Comparison of ENCODE assay signal across 20 cellular contexts in the genomic region with DNA sequence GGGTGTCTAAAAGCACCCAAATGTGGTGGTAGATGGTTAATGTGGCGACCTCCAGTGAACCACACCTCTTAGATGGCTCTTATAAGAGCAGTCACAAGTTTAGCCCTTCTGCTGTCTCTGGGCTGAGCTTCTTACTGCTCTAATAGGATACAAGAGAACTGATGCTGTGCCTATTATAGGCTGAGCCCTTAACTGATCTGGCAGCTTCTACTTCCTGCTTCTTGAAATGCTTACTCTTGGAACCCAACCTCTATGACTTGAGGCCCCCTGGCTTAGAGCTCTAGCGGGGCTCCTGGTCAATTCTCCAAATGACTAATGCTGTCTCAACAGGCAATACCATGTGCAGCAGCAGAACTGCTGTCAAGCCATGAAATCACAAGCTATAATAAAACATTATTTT. TPM values are rescaled to one million over a fixed set of nuclear protein-coding genes. Genes with fewer than 3 reads are reported as not detected.
DNase-seq lines count a peak whose midpoint lies in the region; ATAC-seq, FAIRE-seq and TF ChIP-seq lines count a peak whose summit lies in the region.
"Had no signal": no experiment of that assay in that cellular context is flagged by ENCODE, and none has a peak within 500 bp of the region (broad histone marks: within the 10 kb centered on the region; RNA-seq: fewer than 3 reads in every experiment).

No MANE protein-coding gene starts in this region.

- no peak for TF ChIP-seq EP300 in K562 (IDR thresholded peaks at IDR 0.05; ENCODE audit: low read length)

- H3K9ac ChIP-seq in IMR-90 (ENCODE audit: low read depth, low read length) (no peak overlapping the region), K562 (ENCODE audit: insufficient read depth in 1 of 2, low read depth in 2 of 2, low read length in 2 of 2) (no peak overlapping the region)

- H3K4me2 ChIP-seq in IMR-90 (ENCODE audit: low read depth, low read length) (no peak overlapping the region), K562 (ENCODE audit: insufficient read depth, low read length) (no peak overlapping the region)

- H2BK5ac ChIP-seq in IMR-90 (ENCODE audit: low read depth, low read length, poor library complexity, severe bottlenecking) = no peak overlapping the region

- intact Hi-C loops in IMR-90 (cut with micrococcal nuclease) (no loop called here), K562 (cut with micrococcal nuclease) (no loop called here)

- no peak overlapping the region for H3K56ac ChIP-seq in IMR-90 (ENCODE audit: extremely low read depth, insufficient read depth, low read length)

- H3K36me3 ChIP-seq in IMR-90 (ENCODE audit: control insufficient read depth, insufficient read depth, low read length) = no peaks in the 10 kb centered on the region
- no peaks in the 10 kb centered on the region for H3K36me3 ChIP-seq in K562 (ENCODE audit: control insufficient read depth, insufficient read depth, low read length)
- H3K36me3 ChIP-seq: neutrophil, SJSA1, thyroid gland had no signal

- H2BK20ac ChIP-seq in IMR-90 (ENCODE audit: low read depth, low read length) = no peak overlapping the region

- H3K27me3 ChIP-seq in IMR-90 (ENCODE audit: control insufficient read depth, insufficient read depth, low read length) = no peaks in the 10 kb centered on the region
- no peaks in the 10 kb centered on the region for H3K27me3 ChIP-seq in K562 (ENCODE audit: control insufficient read depth in 2 of 2, insufficient read depth in 2 of 2, low read length in 2 of 2)
- H3K27me3 ChIP-seq: thyroid gland had no signal

- H3K4me1 ChIP-seq in IMR-90 (ENCODE audit: control insufficient read depth, insufficient read depth, low read length) = no peaks in the 10 kb centered on the region; the same call in 1 of the 2 replicates
- no peaks in the 10 kb centered on the region for H3K4me1 ChIP-seq in K562 (replicated peaks in 1 of 2; ENCODE audit: control insufficient read depth in 2 of 2, insufficient read depth in 2 of 2, low read length in 2 of 2)
- H3K4me1 ChIP-seq: SJSA1, thyroid gland had no signal

- no peak overlapping the region for H4K8ac ChIP-seq in IMR-90 (ENCODE audit: low read depth in 2 of 2, low read length in 2 of 2)

- H3K4me3 ChIP-seq in AG10803 (ENCODE audit: low read length) (no peak overlapping the region), IMR-90 (ENCODE audit: insufficient read depth, low read depth, low read length) (no peak overlapping the region), K562 (no peak overlapping the region)
- H3K4me3 ChIP-seq: SJSA1, thyroid gland had no signal

- H4K91ac ChIP-seq in IMR-90 (ENCODE audit: insufficient read depth, low read depth, low read length) = no peak overlapping the region

- ATAC-seq in GM19351 (IDR thresholded peaks at IDR 0.05; ENCODE audit: unreplicated experiment) (peak; percentile 75), IMR-90 (ENCODE audit: low read depth) (no peak), K562 (peak; percentile 55), HG03139 (IDR thresholded peaks at IDR 0.05; ENCODE audit: unreplicated experiment) (no peak), GM21825 (IDR thresholded peaks at IDR 0.05; ENCODE audit: unreplicated experiment) (no peak)
- ATAC-seq: activated CD8-positive, alpha-beta T cell treated with anti-CD3 and anti-CD28 coated beads, Interleukin-2, amount 10 ng/mL, durations not matched to agents 7 days and 5 days; HCT116; sciatic nerve had no signal

- in situ Hi-C loops in IMR-90 (cut with MboI; ENCODE audit: low sequenced_read_pairs) = no loop called here
- in situ Hi-C loops in K562 (cut with MboI) = no loop called here

- H2BK120ac ChIP-seq in IMR-90 (ENCODE audit: low read depth, low read length) = no peak overlapping the region

- H3K79me2 ChIP-seq in K562 (ENCODE audit: control insufficient read depth, insufficient read depth, low read length) = no peaks in the 10 kb centered on the region

- H4K20me1 ChIP-seq in IMR-90 (ENCODE audit: insufficient read depth, low read length) = no peaks in the 10 kb centered on the region
- H4K20me1 ChIP-seq in K562 (replicated peaks; ENCODE audit: control insufficient read depth, insufficient read depth, low read length) = no peaks in the 10 kb centered on the region

- no peak overlapping the region for H4K5ac ChIP-seq in IMR-90 (ENCODE audit: low read depth, low read length)

- no peak overlapping the region for H2AFZ ChIP-seq in IMR-90 (replicated peaks; ENCODE audit: low read length, poor library complexity)
- no peak overlapping the region for H2AFZ ChIP-seq in K562 (ENCODE audit: low read depth, low read length)

- no CpG with 5 or more reads among the region's 2 CpGs for WGBS in IMR-90 (ENCODE audit: extremely low coverage in 2 of 2, insufficient read length in 1 of 2), 2 experiments
- 2% methylated on average over 2 of the region's 2 CpGs for WGBS in K562 (ENCODE audit: insufficient coverage, low coverage, missing lambda C conversion rate)

- H3K9me1 ChIP-seq in IMR-90 (ENCODE audit: insufficient read depth, low read length) (no peaks in the 10 kb centered on the region), K562 (ENCODE audit: control insufficient read depth, insufficient read depth, low read length) (no peaks in the 10 kb centered on the region)

- no peaks in the 10 kb centered on the region for H3K9me3 ChIP-seq in IMR-90 (ENCODE audit: control insufficient read depth, insufficient read depth, low read length)
- no peaks in the 10 kb centered on the region for H3K9me3 ChIP-seq in K562 (replicated peaks; ENCODE audit: control insufficient read depth, insufficient read depth, low read depth, low read length)
- H3K9me3 ChIP-seq: neutrophil, SJSA1, thyroid gland had no signal

- H2BK15ac ChIP-seq in IMR-90 (ENCODE audit: low read depth, low read length) = no peak overlapping the region

- TF ChIP-seq CTCF in AG10803 (conservative IDR thresholded peaks at IDR 0.05; ENCODE audit: low read length) = no peak
- TF ChIP-seq CTCF in IMR-90 (conservative IDR thresholded peaks at IDR 0.05; ENCODE audit: low read depth, low read length) = no peak
- TF ChIP-seq CTCF in K562 (IDR thresholded peaks at IDR 0.05 in 2 of 3, conservative IDR thresholded peaks at IDR 0.05 in 1 of 3; ENCODE audit: insufficient read depth in 2 of 3, low read depth in 1 of 3, low read length in 3 of 3) = no peak

- no peak for FAIRE-seq in K562 (lab: Jason Lieb, UNC)
- FAIRE-seq: islet of Langerhans had no signal

- TF ChIP-seq RAD21 in IMR-90 (IDR thresholded peaks at IDR 0.05; ENCODE audit: low read length) (no peak), K562 (CRISPR knock-in tag; conservative IDR thresholded peaks at IDR 0.05 in 1 of 2, IDR thresholded peaks at IDR 0.05 in 1 of 2) (no peak)

- H3K79me1 ChIP-seq in IMR-90 (ENCODE audit: low read depth in 1 of 2, low read length in 2 of 2) = no peaks in the 10 kb centered on the region

- DNase-seq in AG10803 (ENCODE audit: low read depth) = peak; percentile 24
- DNase-seq in IMR-90 = peak; percentile 8
- peak in 1 of 4 experiments; percentile 6 for DNase-seq in K562 (ENCODE audit: extremely low read depth in 1 of 4, low spot score in 3 of 4)
- DNase-seq in NCI-H524 (lab: John Stamatoyannopoulos, UW) = no peak
- DNase-seq in central memory CD4-positive, alpha-beta T cell = no peak
- DNase-seq: activated CD8-positive, alpha-beta T cell treated with anti-CD3 and anti-CD28 coated beads, Interleukin-2, amount 10 ng/mL, durations not matched to agents 7 days and 5 days; cortex of kidney; NCI-H1048; NCI-H2227 treated with DMSO at 0.1 percent for 48 hours; stimulated activated CD4-positive, alpha-beta T cell treated with anti-CD3 and anti-CD28 coated beads, Interleukin-2, amount 100 ng/mL, for 48 hours; thyroid gland had no signal

- H3K18ac ChIP-seq in IMR-90 (ENCODE audit: low read depth, low read length) = no peak overlapping the region

- no peak for TF ChIP-seq POLR2A in IMR-90 (IDR thresholded peaks at IDR 0.05; ENCODE audit: low read depth, low read length)
- no peak for TF ChIP-seq POLR2A in K562 (conservative IDR thresholded peaks at IDR 0.05)

- no peak overlapping the region for H3K23ac ChIP-seq in IMR-90 (ENCODE audit: low read depth, low read length)

- H3K4ac ChIP-seq in IMR-90 (ENCODE audit: low read depth, low read length) = no peak overlapping the region

- dilution Hi-C loops in IMR-90 (cut with HindIII; ENCODE audit: low sequenced_read_pairs, unreplicated experiment) = no loop called here

- BruUV-seq in IMR-90 (replicated peaks; lab: Mats Ljungman, UMichigan) = no TSS peak
- no TSS peak for BruUV-seq in K562 (replicated peaks; lab: Mats Ljungman, UMichigan)

- POLR2A ChIA-PET in IMR-90 (lab: Charles Lee; ENCODE audit: unreplicated experiment) = no interaction called here
- POLR2A ChIA-PET in K562 (lab: Yijun Ruan, JAX) = no interaction called here

- CTCF ChIA-PET in IMR-90 (lab: Yijun Ruan, JAX) (no interaction called here), K562 (lab: Yijun Ruan, JAX; ENCODE audit: low intra/inter-chr PET ratio) (no interaction called here)

- no peak overlapping the region for H3K27ac ChIP-seq in IMR-90 (ENCODE audit: insufficient read depth, low read length)
- H3K27ac ChIP-seq in K562 (ENCODE audit: extremely low read depth, low read depth, low read length) = no peak overlapping the region
- H3K27ac ChIP-seq: epithelial cell of prostate, neutrophil, SJSA1, thyroid gland had no signal

- no peak overlapping the region for H2AK9ac ChIP-seq in IMR-90 (replicated peaks; ENCODE audit: low read depth, low read length, poor library complexity)

- H3K14ac ChIP-seq in IMR-90 (replicated peaks; ENCODE audit: low read depth, low read length) = no peak overlapping the region

- H2AK5ac ChIP-seq in IMR-90 (ENCODE audit: low read depth, low read length) = no peak overlapping the region

RNA-seq across cellular contexts. Expression of a gene that starts 35.0 kb away (rescaled TPM):
- 9.7 and 33.9 TPM in 2 replicates for total RNA-seq in IMR-90 (2012; rRNA removed)
- polyA plus RNA-seq in IMR-90 (2012; rRNA removed) = 27.0 and 30.2 TPM in 2 replicates
- 6.1 and 8.0 TPM in 2 replicates for polyA plus RNA-seq in IMR-90 (2012; cell fraction: cytosol; rRNA removed)
- polyA plus RNA-seq in IMR-90 (2012; cell fraction: nucleus; rRNA removed; ENCODE audit: low replicate concordance) = 5.4 and 19.8 TPM in 2 replicates
- total RNA-seq in K562 (2011; cell fraction: chromatin; rRNA removed; ENCODE audit: low replicate concordance) = 42.0 and 104 TPM in 2 replicates
- 33.5 and 39.6 TPM in 2 replicates for total RNA-seq in K562 (2011; cell fraction: nucleolus; rRNA removed)
- total RNA-seq in K562 (2011; cell fraction: nucleoplasm; rRNA removed) = 75.8 and 152 TPM in 2 replicates
- 116 and 204 TPM in 2 replicates for total RNA-seq in K562 (2014; rRNA removed)
- total RNA-seq in K562 (2014; rRNA removed; fragmentation: Illumina TruSeq; extraction: Trizol) = 164 and 185 TPM in 2 replicates
- total RNA-seq in K562 (2015; rRNA removed; fragmentation: Illumina TruSeq; extraction: Trizol) = 165 and 180 TPM in 2 replicates
- 79.6 and 81.5 TPM in 2 replicates for total RNA-seq in K562 (2021)
- 81.6 and 131 TPM in 2 replicates for polyA plus RNA-seq in K562 (2011; rRNA removed)
- 80.4 and 165 TPM in 2 replicates for polyA plus RNA-seq in K562 (2011; cell fraction: cytosol; rRNA removed)
- polyA plus RNA-seq in K562 (2011; cell fraction: nucleus; rRNA removed) = 54.8 and 56.2 TPM in 2 replicates
- polyA plus RNA-seq in K562 (2012) = 123 and 124 TPM in 2 replicates
- 167 and 196 TPM in 2 replicates for polyA plus RNA-seq in K562 (2014; fragmentation: Illumina TruSeq; extraction: Trizol)
- 100 to 1,000 TPM; 192 to 243 TPM for polyA plus RNA-seq in K562 (2014; fragmentation: Nextera tagmentation; extraction: Ambion mirVana)
- 288 and 340 TPM in 2 replicates for polyA plus RNA-seq in K562 (2014; rRNA removed)
- 120 and 164 TPM in 2 replicates for polyA minus RNA-seq in K562 (2011; rRNA and poly(A)+ RNA removed)
- 15.2 and 19.8 TPM in 2 replicates for polyA minus RNA-seq in K562 (2011; cell fraction: cytosol; rRNA and poly(A)+ RNA removed)
- 39.4 and 59.6 TPM in 2 replicates for polyA minus RNA-seq in K562 (2011; cell fraction: nucleus; rRNA and poly(A)+ RNA removed)

Comparison
In these comparisons a context has a peak if more than half of its experiments do, and no peak if none do; other contexts are left out.
1. DNase-seq: peak in AG10803 (single experiment) and IMR-90 (single experiment); none in NCI-H524 (0 of 2) and central memory CD4-positive, alpha-beta T cell (single experiment).
2. ATAC-seq: peak in GM19351 (single experiment) and K562 (single experiment); none in IMR-90 (single experiment), HG03139 (single experiment) and GM21825 (single experiment).